ENCODE assay signal across 1 cellular context in genomic region chr9:105191508-105192118, GRCh38.
TF ChIP-seq lines count a peak whose summit lies in the region.

No MANE protein-coding gene starts in this region.

TF ChIP-seq in GM23338, 12 proteins besides CTCF, POLR2A, EP300 and RAD21 (continued from another document):
- TF ChIP-seq REST (IDR thresholded peaks at IDR 0.05; ENCODE audit: unreplicated experiment), result no peak
- no peak for TF ChIP-seq JUNB (IDR thresholded peaks at IDR 0.05; ENCODE audit: unreplicated experiment)
- no peak for TF ChIP-seq CREB1 (CRISPR knock-in tag; IDR thresholded peaks at IDR 0.05; ENCODE audit: low read depth)
- no peak for TF ChIP-seq EZH2 (IDR thresholded peaks at IDR 0.05; ENCODE audit: low read depth, unreplicated experiment)
- no peak for TF ChIP-seq STAT1 (IDR thresholded peaks at IDR 0.05; ENCODE audit: unreplicated experiment)
- no peak for TF ChIP-seq ZNF114 (CRISPR knock-in tag; IDR thresholded peaks at IDR 0.05)
- TF ChIP-seq ZNF331 (CRISPR knock-in tag; IDR thresholded peaks at IDR 0.05; ENCODE audit: low read depth), result no peak
